ENCODE assay signal across 12 cellular contexts in the genomic region with DNA sequence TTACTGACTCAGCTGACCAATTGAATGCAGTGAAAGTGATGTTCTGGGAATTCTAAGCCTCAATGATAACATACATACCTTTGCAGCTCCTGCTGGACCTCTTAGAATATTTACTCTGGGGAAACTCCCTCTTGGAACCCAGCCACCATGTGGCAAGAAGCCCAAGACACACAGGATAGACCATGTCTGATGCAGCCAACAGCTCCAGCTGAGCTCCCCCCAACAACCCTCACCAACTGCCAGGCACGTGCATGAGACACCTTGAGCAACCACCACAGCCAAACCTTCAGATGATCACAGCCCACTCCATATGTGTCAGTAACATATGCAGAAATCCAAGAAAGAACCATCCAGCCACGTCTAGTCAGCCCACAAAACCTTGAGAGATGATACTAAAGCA. TPM values are rescaled to one million over a fixed set of nuclear protein-coding genes. Genes with fewer than 3 reads are reported as not detected.
DNase-seq lines count a peak whose midpoint lies in the region; ATAC-seq and TF ChIP-seq lines count a peak whose summit lies in the region.
"Had no signal": no experiment of that assay in that cellular context is flagged by ENCODE, and none has a peak within 500 bp of the region (broad histone marks: within the 10 kb centered on the region; RNA-seq: fewer than 3 reads in every experiment).

No MANE protein-coding gene starts in this region.

- H3K27ac ChIP-seq in DOHH2 (ENCODE audit: low read depth, low read length) (peak overlapping the region; percentile 76), OCI-LY3 (ENCODE audit: low read length) (0 out of 2 replicates have a peak overlapping the region, but pooled peaks have one; percentile 83), colonic mucosa (no peak overlapping the region), sigmoid colon (peak overlapping the region in 3 of 4 donors; percentile 66 to 76 (median 74)), WERI-Rb-1 (no peak overlapping the region)
- H3K27ac ChIP-seq: cardiac muscle cell, right lobe of liver had no signal

- H2AFZ ChIP-seq in OCI-LY3 (ENCODE audit: low read depth, low read length), result no peak overlapping the region

- no peaks in the 10 kb centered on the region for H3K9me2 ChIP-seq in DOHH2 (replicated peaks; ENCODE audit: control insufficient read depth, low read length)

- TF ChIP-seq EP300 in sigmoid colon (IDR thresholded peaks at IDR 0.05), result no peak

- peaks cover 4% of the 10 kb centered on the region; the same call in 1 of the 2 replicates for H3F3A ChIP-seq in DOHH2 (ENCODE audit: control insufficient read depth, insufficient read depth)

- H3K4me1 ChIP-seq in DOHH2 (ENCODE audit: control insufficient read depth, low read length), result peaks cover 52% of the 10 kb centered on the region
- H3K4me1 ChIP-seq in OCI-LY3 (ENCODE audit: low read length), result peaks cover 43% of the 10 kb centered on the region
- H3K4me1 ChIP-seq in colonic mucosa, result no peaks in the 10 kb centered on the region
- peaks cover 0 to 39% (median 25%) of the 10 kb centered on the region in 4 donors for H3K4me1 ChIP-seq in sigmoid colon
- H3K4me1 ChIP-seq: right lobe of liver had no signal

- no peak for TF ChIP-seq POLR2A in sigmoid colon (IDR thresholded peaks at IDR 0.05)

- peaks cover 43% of the 10 kb centered on the region for H3K79me2 ChIP-seq in DOHH2 (ENCODE audit: control insufficient read depth, low read length)
- no peaks in the 10 kb centered on the region for H3K79me2 ChIP-seq in OCI-LY3 (ENCODE audit: low read length)

- no peak for TF ChIP-seq CTCF in DOHH2 (IDR thresholded peaks at IDR 0.05; ENCODE audit: low read depth, low read length, poor library complexity, severe bottlenecking)
- no peak for TF ChIP-seq CTCF in OCI-LY3 (IDR thresholded peaks at IDR 0.05; ENCODE audit: low read depth, low read length)
- no peak for TF ChIP-seq CTCF in colonic mucosa (IDR thresholded peaks at IDR 0.05)
- no peak for TF ChIP-seq CTCF in sigmoid colon (IDR thresholded peaks at IDR 0.05)
- TF ChIP-seq CTCF in WERI-Rb-1 (IDR thresholded peaks at IDR 0.05; ENCODE audit: low read depth, low read length), result no peak

- intact Hi-C loops in colonic mucosa (cut with DNase I) (no loop called here), sigmoid colon (cut with DNase I) (no loop called here)

- H3K9me3 ChIP-seq in DOHH2 (ENCODE audit: control insufficient read depth, insufficient read depth, low read length) (no peaks in the 10 kb centered on the region), OCI-LY3 (ENCODE audit: insufficient read depth, low read length) (peaks cover 10% of the 10 kb centered on the region; the same call in 1 of the 2 replicates), colonic mucosa (no peaks in the 10 kb centered on the region), sigmoid colon (no peaks in the 10 kb centered on the region), WERI-Rb-1 (ENCODE audit: severe bottlenecking) (no peaks in the 10 kb centered on the region)
- H3K9me3 ChIP-seq: right lobe of liver had no signal

- H3K4me2 ChIP-seq in DOHH2 (ENCODE audit: low read length), result peak overlapping the region; percentile 78
- peak overlapping the region; percentile 98 for H3K4me2 ChIP-seq in OCI-LY3 (ENCODE audit: low read length)

- H3K9ac ChIP-seq in OCI-LY3 (ENCODE audit: low read length), result no peak overlapping the region
- no peak overlapping the region for H3K9ac ChIP-seq in colonic mucosa (ENCODE audit: low read depth in 2 of 2, low read length in 2 of 2)

- WGBS in sigmoid colon, 2 donors, result 76 to 81% methylated on average over 2 of the region's 2 CpGs

- H3K4me3 ChIP-seq in DOHH2 (ENCODE audit: low read length), result peak overlapping the region; percentile 67
- H3K4me3 ChIP-seq in OCI-LY3 (ENCODE audit: low read length), result 0 out of 2 replicates have a peak overlapping the region, but pooled peaks have one; percentile 76
- H3K4me3 ChIP-seq in colonic mucosa, result no peak overlapping the region
- H3K4me3 ChIP-seq in sigmoid colon, result no peak overlapping the region
- H3K4me3 ChIP-seq in WERI-Rb-1 (ENCODE audit: low read depth, low read length), result no peak overlapping the region
- H3K4me3 ChIP-seq: cardiac muscle cell, right lobe of liver had no signal

- H4K20me1 ChIP-seq in DOHH2 (ENCODE audit: control insufficient read depth, insufficient read depth, low read depth, low read length), result no peaks in the 10 kb centered on the region
- H4K20me1 ChIP-seq in OCI-LY3 (ENCODE audit: insufficient read depth, low read length), result no peaks in the 10 kb centered on the region

- ATAC-seq in GM19455 (IDR thresholded peaks at IDR 0.05; ENCODE audit: unreplicated experiment), result no peak

- no peaks in the 10 kb centered on the region for H3K27me3 ChIP-seq in DOHH2 (ENCODE audit: control insufficient read depth, low read length)
- no peaks in the 10 kb centered on the region for H3K27me3 ChIP-seq in OCI-LY3 (ENCODE audit: low read depth, low read length)
- H3K27me3 ChIP-seq in colonic mucosa, result no peaks in the 10 kb centered on the region
- no peaks in the 10 kb centered on the region for H3K27me3 ChIP-seq in sigmoid colon
- H3K27me3 ChIP-seq in WERI-Rb-1 (ENCODE audit: insufficient read depth, low read depth, severe bottlenecking), result no peaks in the 10 kb centered on the region
- H3K27me3 ChIP-seq: cardiac muscle cell, right lobe of liver had no signal

- peak; percentile 50 for DNase-seq in colonic mucosa
- DNase-seq in sigmoid colon, result no peak
- no peak for DNase-seq in mucosa of gallbladder (ENCODE audit: low spot score)
- DNase-seq in WERI-Rb-1, result no peak
- DNase-seq: HCEC 1CT, NCI-H2029 treated with DMSO at 0.1 percent for 48 hours, right lobe of liver, SIG-M5 had no signal

- H3K36me3 ChIP-seq in DOHH2 (ENCODE audit: control insufficient read depth, low read length) (peaks cover 8% of the 10 kb centered on the region), OCI-LY3 (replicated peaks; ENCODE audit: low read depth, low read length) (peaks cover 7% of the 10 kb centered on the region), colonic mucosa (no peaks in the 10 kb centered on the region), sigmoid colon (no peaks in the 10 kb centered on the region), WERI-Rb-1 (no peaks in the 10 kb centered on the region)
- H3K36me3 ChIP-seq: cardiac muscle cell, right lobe of liver had no signal

RNA-seq across cellular contexts. Expression of a gene that starts 53.0 kb away (rescaled TPM):
- total RNA-seq in colonic mucosa, result 10 to 100 TPM; 15.0 to 18.3 TPM
- 10 to 100 TPM; 23.0 to 33.2 (median 30.0) TPM for total RNA-seq in sigmoid colon
- 1 to 10 TPM in 2 of 3 donors, under 1 TPM in 1; 0.60 to 9.7 (median 2.1) TPM for polyA plus RNA-seq in sigmoid colon
- total RNA-seq in mucosa of gallbladder, result 8.6 TPM

Comparison
In these comparisons a context has a peak if more than half of its experiments do, and no peak if none do; other contexts are left out.
1. H3K27ac ChIP-seq: peak in DOHH2 (single experiment), OCI-LY3 (single experiment) and sigmoid colon (3 of 4); none in colonic mucosa (single experiment) and WERI-Rb-1 (single experiment).
2. H3K4me3 ChIP-seq: peak in DOHH2 (single experiment) and OCI-LY3 (single experiment); none in colonic mucosa (single experiment), sigmoid colon (0 of 4) and WERI-Rb-1 (single experiment).